Comparison of ENCODE assay signal across 8 cellular contexts in genomic region chr7:128739990-128740682, GRCh38. TPM values are rescaled to one million over a fixed set of nuclear protein-coding genes. Genes with fewer than 3 reads are reported as not detected.
A peak's percentile ranks its signal among the peaks of the same experiment; 100 is the strongest.
DNase-seq lines count a peak whose midpoint lies in the region; ATAC-seq, FAIRE-seq and TF ChIP-seq lines count a peak whose summit lies in the region.

No MANE protein-coding gene starts in this region.

- H3K9me3 ChIP-seq in OCI-LY3 (ENCODE audit: insufficient read depth, low read length) (no peaks in the 10 kb centered on the region), H1 (ENCODE audit: insufficient read depth in 2 of 2, low read depth in 1 of 2, low read length in 1 of 2) (no peaks in the 10 kb centered on the region)

- no peak for TF ChIP-seq EP300 in H1 (IDR thresholded peaks at IDR 0.05; ENCODE audit: borderline replicate concordance in 1 of 2, low read depth in 2 of 2, low read length in 2 of 2)

- no peak for TF ChIP-seq POLR2A in H1 (IDR thresholded peaks at IDR 0.05; ENCODE audit: control extremely low read depth in 1 of 2, low read depth in 2 of 2, low read length in 2 of 2)
- no peak for TF ChIP-seq POLR2A in H54 (IDR thresholded peaks at IDR 0.05; ENCODE audit: low read depth, low read length)

- no peak overlapping the region for H2BK12ac ChIP-seq in H1 (ENCODE audit: low read depth, low read length)

- H3K27ac Mint-ChIP-seq in CD14-positive monocyte (peak overlapping the region; percentile 93 to 96 (median 95)), neural crest cell (ENCODE audit: unreplicated experiment) (peak overlapping the region; percentile 98)

- H3K79me2 ChIP-seq in OCI-LY3 (ENCODE audit: low read length) (peaks cover 60% of the 10 kb centered on the region), H1 (ENCODE audit: control insufficient read depth in 1 of 2, insufficient read depth in 2 of 2, low read length in 2 of 2) (peaks cover 44 to 60% of the 10 kb centered on the region in 2 experiments)

- H4K20me1 ChIP-seq in OCI-LY3 (ENCODE audit: insufficient read depth, low read length) (peaks cover 52% of the 10 kb centered on the region), H1 (replicated peaks in 1 of 2; ENCODE audit: control insufficient read depth in 1 of 2, insufficient read depth in 2 of 2, low read length in 2 of 2) (peaks cover 15 to 26% of the 10 kb centered on the region in 2 experiments)

- TF ChIP-seq RAD21 in H1 (IDR thresholded peaks at IDR 0.05 in 1 of 2, conservative IDR thresholded peaks at IDR 0.05 in 1 of 2; ENCODE audit: low read depth in 2 of 2, low read length in 2 of 2): no peak

- FAIRE-seq in H1 (lab: Jason Lieb, UNC): no peak
- FAIRE-seq in H54 (lab: Jason Lieb, UNC): no peak

- H3K23ac ChIP-seq in H1 (ENCODE audit: insufficient read length): no peak overlapping the region

- no peak overlapping the region for H3K18ac ChIP-seq in H1 (ENCODE audit: extremely low read depth, low read length)

- H2AK5ac ChIP-seq in H1 (ENCODE audit: low read depth, low read length): no peak overlapping the region

- H3K27ac ChIP-seq in OCI-LY3 (ENCODE audit: low read length): no peak overlapping the region
- H3K27ac ChIP-seq in H1 (ENCODE audit: low read depth, low read length): peak overlapping the region; percentile 74; the same call in 1 of the 2 replicates

- 21% methylated on average over 13 of the region's 13 CpGs; no CpG with 5 or more reads in 1 of the 2 experiments for WGBS in H1 (ENCODE audit: extremely low coverage in 1 of 2, insufficient coverage in 1 of 2, insufficient read length in 1 of 2, insufficient replicate concordance in 2 of 2, low coverage in 1 of 2, low lambda C conversion rate in 2 of 2, missing lambda C conversion rate in 1 of 2), 2 experiments

- H3K4me2 ChIP-seq in OCI-LY3 (ENCODE audit: low read length) (peak overlapping the region; percentile 93), H1 (ENCODE audit: insufficient read depth in 1 of 2, low read depth in 2 of 2, low read length in 2 of 2) (peak overlapping the region; percentile 77 to 83)

- CTCF ChIA-PET in H1 (lab: Charles Lee; ENCODE audit: partially characterized antibody): interaction anchor here (1.8 kb wide), 1 partner anchor 43 kb away, joined by 7 read pairs; no protein-coding TSS in a partner anchor

- H2BK20ac ChIP-seq in H1 (ENCODE audit: low read length): no peak overlapping the region

- H3K9ac ChIP-seq in OCI-LY3 (ENCODE audit: low read length): peak overlapping the region; percentile 87
- H3K9ac ChIP-seq in H1 (replicated peaks in 1 of 4; ENCODE audit: extremely low read depth in 1 of 4, low read depth in 3 of 4, low read length in 3 of 4): peak overlapping the region; percentile 78 to 93 (median 90)

- POLR2A ChIA-PET in H1 (lab: Charles Lee; ENCODE audit: partially characterized antibody): interaction anchor here (0.6 to 2.8 kb wide), 14 partner anchors 9 to 91 kb away, joined by 3 to 11 read pairs (median 4); no protein-coding TSS in a partner anchor

- H4K91ac ChIP-seq in H1 (replicated peaks; ENCODE audit: insufficient read length, low read length): no peak overlapping the region

- no peak overlapping the region for H3K56ac ChIP-seq in H1 (replicated peaks; ENCODE audit: insufficient read length, low read depth, low read length)

- TF ChIP-seq CTCF in CD14-positive monocyte (IDR thresholded peaks at IDR 0.05) (no peak), OCI-LY3 (IDR thresholded peaks at IDR 0.05; ENCODE audit: low read depth, low read length) (no peak), H1 (IDR thresholded peaks at IDR 0.05; ENCODE audit: control extremely low read depth in 1 of 3, insufficient read depth in 1 of 3, low read depth in 1 of 3, low read length in 3 of 3) (no peak), neural crest cell (conservative IDR thresholded peaks at IDR 0.05) (no peak)

- peaks cover 33% of the 10 kb centered on the region for H3K4me1 Mint-ChIP-seq in CD14-positive monocyte
- peaks cover 45% of the 10 kb centered on the region for H3K4me1 Mint-ChIP-seq in neural crest cell

- no peak overlapping the region for H2BK15ac ChIP-seq in H1 (ENCODE audit: low read length)

- no peak overlapping the region; the same call in 1 of the 2 replicates for H2BK5ac ChIP-seq in H1 (ENCODE audit: low read depth, low read length)

- H3K4me3 ChIP-seq in OCI-LY3 (ENCODE audit: low read length): peak overlapping the region; percentile 84
- peak overlapping the region; percentile 87 to 96 (median 93) for H3K4me3 ChIP-seq in H1 (ENCODE audit: extremely low read depth in 1 of 4, insufficient read depth in 2 of 4, low read depth in 3 of 4, low read length in 4 of 4)

- H4K5ac ChIP-seq in H1 (ENCODE audit: insufficient read length, low read depth, low read length): no peak overlapping the region

- intact Hi-C loops in CD14-positive monocyte (cut with micrococcal nuclease): loop anchor here in 1 of 2 donors (10.0 kb wide), 1 partner anchor 125 kb away; the partner anchor contains the start of gene ATP6V1F

- DNase-seq in CD14-positive monocyte (ENCODE audit: low spot score) (no peak), H1 (ENCODE audit: low read depth in 1 of 2, low spot score in 2 of 2) (no peak), neural crest cell (ENCODE audit: low read depth, low spot score) (no peak), OCI-M2 (lab: John Stamatoyannopoulos, UW; ENCODE audit: unreplicated experiment) (no peak), H54 (ENCODE audit: insufficient read length, low spot score) (no peak), SW 1271 (lab: John Stamatoyannopoulos, UW) (no peak)

- H3K36me3 ChIP-seq in OCI-LY3 (replicated peaks; ENCODE audit: low read depth, low read length) (peaks cover 17% of the 10 kb centered on the region), H1 (ENCODE audit: control insufficient read depth in 2 of 4, insufficient read depth in 4 of 4, low read length in 3 of 4) (no peaks in the 10 kb centered on the region; a peak in 2 of 8 replicates)

- H4K8ac ChIP-seq in H1 (ENCODE audit: extremely low read depth, insufficient read depth, low read length): no peak overlapping the region

- H3K27me3 Mint-ChIP-seq in CD14-positive monocyte (ENCODE audit: low read depth in 3 of 3): peaks cover 0 to 2% (median 0%) of the 10 kb centered on the region in 3 donors
- peaks cover 2% of the 10 kb centered on the region for H3K27me3 Mint-ChIP-seq in neural crest cell (ENCODE audit: low read depth)

- no peak overlapping the region for H2AFZ ChIP-seq in OCI-LY3 (ENCODE audit: low read depth, low read length)
- H2AFZ ChIP-seq in H1 (ENCODE audit: low read length): no peak overlapping the region

- H3K9me3 Mint-ChIP-seq in CD14-positive monocyte: peaks cover 0 to 2% (median 0%) of the 10 kb centered on the region in 7 donors
- no peaks in the 10 kb centered on the region for H3K9me3 Mint-ChIP-seq in neural crest cell

- H3K4ac ChIP-seq in H1 (replicated peaks; ENCODE audit: insufficient read length, low read depth, low read length): no peak overlapping the region

- no peak overlapping the region for H3K14ac ChIP-seq in H1 (ENCODE audit: insufficient read length)

- H3K4me3 Mint-ChIP-seq in CD14-positive monocyte (peak overlapping the region; percentile 96 to 99), neural crest cell (peak overlapping the region; percentile 97)

- peaks cover 7% of the 10 kb centered on the region for H3K23me2 ChIP-seq in H1 (ENCODE audit: low read depth, low read length)

- H3K79me1 ChIP-seq in H1 (ENCODE audit: low read depth, low read length): no peaks in the 10 kb centered on the region; the same call in 1 of the 2 replicates

- H3K36me3 Mint-ChIP-seq in CD14-positive monocyte (peaks cover 0 to 4% of the 10 kb centered on the region in 2 donors), neural crest cell (ENCODE audit: low read depth) (no peaks in the 10 kb centered on the region)

- peaks cover 32% of the 10 kb centered on the region for H3K4me1 ChIP-seq in OCI-LY3 (ENCODE audit: low read length)
- H3K4me1 ChIP-seq in H1 (replicated peaks in 1 of 4; ENCODE audit: control insufficient read depth in 3 of 4, insufficient read depth in 4 of 4, low read length in 3 of 4): peaks cover 0 to 5% (median 2%) of the 10 kb centered on the region in 4 experiments; a peak in 3 of 7 replicates

- no peak for ATAC-seq in GM18511 (IDR thresholded peaks at IDR 0.05; ENCODE audit: unreplicated experiment)

- H3K27me3 ChIP-seq in OCI-LY3 (ENCODE audit: low read depth, low read length) (no peaks in the 10 kb centered on the region), H1 (replicated peaks in 1 of 4; ENCODE audit: control insufficient read depth in 3 of 4, extremely low read depth in 1 of 4, insufficient read depth in 3 of 4, low read length in 3 of 4) (peaks cover 0 to 1% (median 0%) of the 10 kb centered on the region in 4 experiments; a peak in 2 of 7 replicates)

- no peak overlapping the region for H2BK120ac ChIP-seq in H1 (replicated peaks; ENCODE audit: low read depth, low read length)

RNA-seq across cellular contexts. Expression of gene CALU, which starts 1.0 kb away (rescaled TPM):
- polyA plus RNA-seq in CD14-positive monocyte (10 to 100 TPM; 33.2 to 44.0 TPM), H1 (2011; rRNA removed) (36.2 and 67.2 TPM in 2 replicates)
- total RNA-seq in H1 (2021; fragmentation: NEBNext Ultra II Directional; extraction: Animal tissue kit (Norgen Biotek cat#: 25700)): 169 and 170 TPM in 2 replicates
- polyA plus RNA-seq in H1 (2011; cell fraction: cytosol; rRNA removed): 86.8 TPM
- polyA plus RNA-seq in H1 (2011; cell fraction: nucleus; rRNA removed): 24.5 TPM
- 111 to 179 TPM (median 130 TPM) in 4 replicates for polyA plus RNA-seq in H1 (2012, experiment 1 of 2)
- polyA plus RNA-seq in H1 (2012, experiment 2 of 2): 16.1 TPM
- 264 TPM for polyA plus RNA-seq in H1 (2013, experiment 1 of 2)
- 334 TPM for polyA plus RNA-seq in H1 (2013, experiment 2 of 2)
- 66.5 and 93.6 TPM in 2 replicates for polyA minus RNA-seq in H1 (2011; rRNA and poly(A)+ RNA removed)
- 59.4 TPM for polyA minus RNA-seq in H1 (2011; cell fraction: cytosol; rRNA and poly(A)+ RNA removed)
- 47.6 TPM for polyA minus RNA-seq in H1 (2011; cell fraction: nucleus; rRNA and poly(A)+ RNA removed)
- 139 and 145 TPM in 2 replicates for total RNA-seq in neural crest cell

RNA-seq across cellular contexts. Expression of gene OPN1SW, which starts 35.5 kb away (rescaled TPM):
- not detected for polyA plus RNA-seq in CD14-positive monocyte
- not detected in 2 replicates for total RNA-seq in H1 (2021; fragmentation: NEBNext Ultra II Directional; extraction: Animal tissue kit (Norgen Biotek cat#: 25700))
- polyA plus RNA-seq in H1 (2011; rRNA removed): not detected in 2 replicates
- polyA plus RNA-seq in H1 (2011; cell fraction: cytosol; rRNA removed): not detected
- not detected for polyA plus RNA-seq in H1 (2011; cell fraction: nucleus; rRNA removed)
- polyA plus RNA-seq in H1 (2012, experiment 1 of 2): not detected in 4 replicates
- polyA plus RNA-seq in H1 (2012, experiment 2 of 2): not detected
- polyA plus RNA-seq in H1 (2013, experiment 1 of 2): not detected
- polyA plus RNA-seq in H1 (2013, experiment 2 of 2): not detected
- polyA minus RNA-seq in H1 (2011; rRNA and poly(A)+ RNA removed): not detected in 2 replicates
- not detected for polyA minus RNA-seq in H1 (2011; cell fraction: cytosol; rRNA and poly(A)+ RNA removed)
- not detected for polyA minus RNA-seq in H1 (2011; cell fraction: nucleus; rRNA and poly(A)+ RNA removed)
- not detected in 2 replicates for total RNA-seq in neural crest cell

RNA-seq across cellular contexts. Expression of gene CCDC136, which starts 51.6 kb away (rescaled TPM):
- polyA plus RNA-seq in CD14-positive monocyte (under 1 TPM in 1 of 2 donors, not detected in 1; 0.26 TPM), H1 (2011; rRNA removed) (35.6 and 36.2 TPM in 2 replicates)
- total RNA-seq in H1 (2021; fragmentation: NEBNext Ultra II Directional; extraction: Animal tissue kit (Norgen Biotek cat#: 25700)): 43.7 and 47.7 TPM in 2 replicates
- polyA plus RNA-seq in H1 (2011; cell fraction: cytosol; rRNA removed): 48.9 TPM
- polyA plus RNA-seq in H1 (2011; cell fraction: nucleus; rRNA removed): 165 TPM
- polyA plus RNA-seq in H1 (2012, experiment 1 of 2): 46.0 to 56.1 TPM (median 51.1 TPM) in 4 replicates
- polyA plus RNA-seq in H1 (2012, experiment 2 of 2): 2.9 TPM
- polyA plus RNA-seq in H1 (2013, experiment 1 of 2): 23.8 TPM
- 18.9 TPM for polyA plus RNA-seq in H1 (2013, experiment 2 of 2)
- 53.7 and 59.6 TPM in 2 replicates for polyA minus RNA-seq in H1 (2011; rRNA and poly(A)+ RNA removed)
- polyA minus RNA-seq in H1 (2011; cell fraction: cytosol; rRNA and poly(A)+ RNA removed): 34.9 TPM
- polyA minus RNA-seq in H1 (2011; cell fraction: nucleus; rRNA and poly(A)+ RNA removed): 91.0 TPM
- total RNA-seq in neural crest cell: 70.6 and 72.2 TPM in 2 replicates
